Comparison of ENCODE assay signal across 1 cellular context in the genomic region with DNA sequence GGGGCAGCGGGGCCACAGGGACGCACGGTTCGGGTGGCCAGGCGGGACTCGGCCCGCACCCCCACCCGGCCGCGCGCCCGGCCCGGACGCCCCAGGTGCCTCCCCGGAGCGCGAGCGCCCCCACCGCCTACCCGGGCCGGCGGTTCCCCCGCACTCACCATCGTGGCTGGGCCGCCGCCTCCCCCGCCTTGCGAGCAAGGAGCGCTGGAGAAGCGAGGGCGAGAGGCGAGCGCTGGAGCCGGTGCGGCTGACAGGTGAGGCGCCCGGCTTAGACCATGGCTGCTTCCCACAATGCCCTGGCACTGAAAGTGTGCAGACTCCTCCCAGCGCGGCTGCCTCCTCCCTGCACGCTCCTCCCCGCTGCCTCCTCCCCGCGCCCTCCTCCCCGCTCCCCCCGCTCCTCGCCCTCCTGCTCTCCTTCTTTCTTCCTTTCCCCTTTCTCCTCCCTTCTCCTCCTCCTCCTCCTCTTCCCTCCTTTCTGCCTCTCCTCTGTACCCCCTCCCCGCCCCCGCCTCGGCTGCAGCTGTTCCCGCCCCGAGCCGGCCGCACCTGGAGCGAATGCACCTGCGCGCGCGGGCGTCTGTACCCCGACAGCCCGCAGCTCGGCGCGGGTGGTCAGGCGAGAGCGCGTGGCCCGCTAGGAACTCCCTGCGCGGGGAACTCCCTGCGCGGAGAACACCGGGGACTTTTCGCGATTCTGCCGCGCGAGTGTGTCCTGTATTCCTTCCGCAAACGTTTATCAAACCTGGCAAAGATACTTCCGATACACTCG.
TF ChIP-seq lines count a peak whose summit lies in the region.

A gene (minus strand): TSS at position 293 of the 772 bp plus-strand sequence. CDS start 132 bp downstream, at position 161.

TF ChIP-seq in K562, 482 proteins besides CTCF, POLR2A, EP300 and RAD21 (continued from another document):
- TF ChIP-seq CTBP1 (IDR thresholded peaks at IDR 0.05; ENCODE audit: borderline replicate concordance) (0 out of 2 replicates have a peak, but pooled peaks have one; percentile 51), ZC3H11A (IDR thresholded peaks at IDR 0.05; ENCODE audit: low read depth, low read length) (no peak)
- TF ChIP-seq, protein P1, sequence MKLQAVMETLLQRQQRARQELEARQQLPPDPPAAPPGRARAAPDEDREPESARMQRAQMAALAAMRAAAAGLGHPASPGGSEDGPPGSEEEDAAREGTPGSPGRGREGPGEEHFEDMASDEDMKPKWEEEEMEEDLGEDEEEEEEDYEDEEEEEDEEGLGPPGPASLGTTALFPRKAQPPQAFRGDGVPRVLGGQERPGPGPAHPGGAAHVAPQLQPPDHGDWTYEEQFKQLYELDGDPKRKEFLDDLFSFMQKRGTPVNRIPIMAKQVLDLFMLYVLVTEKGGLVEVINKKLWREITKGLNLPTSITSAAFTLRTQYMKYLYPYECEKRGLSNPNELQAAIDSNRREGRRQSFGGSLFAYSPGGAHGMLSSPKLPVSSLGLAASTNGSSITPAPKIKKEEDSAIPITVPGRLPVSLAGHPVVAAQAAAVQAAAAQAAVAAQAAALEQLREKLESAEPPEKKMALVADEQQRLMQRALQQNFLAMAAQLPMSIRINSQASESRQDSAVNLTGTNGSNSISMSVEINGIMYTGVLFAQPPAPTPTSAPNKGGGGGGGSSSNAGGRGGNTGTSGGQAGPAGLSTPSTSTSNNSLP (IDR thresholded peaks at IDR 0.05; ENCODE audit: borderline replicate concordance, low read depth, low read length): no peak
TF ChIP-seq in K562: peak in this region for 16.
